In genomic region chr11:68447015-68447801, GRCh38 we compare ENCODE assay signal across 8 cellular contexts. TPM values are rescaled to one million over a fixed set of nuclear protein-coding genes. Genes with fewer than 3 reads are reported as not detected.
DNase-seq lines count a peak whose midpoint lies in the region; ATAC-seq and TF ChIP-seq lines count a peak whose summit lies in the region.

No MANE protein-coding gene starts in this region.

- H3K23ac ChIP-seq in mesenchymal stem cell (ENCODE audit: low read length in 2 of 2), result no peak overlapping the region

- no peak overlapping the region for H4K91ac ChIP-seq in mesenchymal stem cell (ENCODE audit: low read length)

- H3K4ac ChIP-seq in mesenchymal stem cell (ENCODE audit: low read depth in 1 of 2, low read length in 2 of 2), result peak overlapping the region in 1 of 2 experiments; percentile 36

- peaks cover 3% of the 10 kb centered on the region for H3K79me1 ChIP-seq in mesenchymal stem cell (replicated peaks; ENCODE audit: low read length, poor library complexity, severe bottlenecking)

- no peaks in the 10 kb centered on the region for H3K9me3 ChIP-seq in HEK293 (ENCODE audit: control insufficient read depth, insufficient read depth, low read depth, low read length)
- H3K9me3 ChIP-seq in effector memory CD4-positive, alpha-beta T cell (ENCODE audit: control insufficient read depth, low read length), result no peaks in the 10 kb centered on the region
- no peaks in the 10 kb centered on the region for H3K9me3 ChIP-seq in mesenchymal stem cell (ENCODE audit: control insufficient read depth, low read length)

- CTCF ChIA-PET in HEK293 (lab: Yijun Ruan, JAX), result interaction anchor here (0.6 to 1.1 kb wide), 3 partner anchors 13 to 190 kb away, joined by 3 read pairs; no protein-coding TSS in a partner anchor

- peak overlapping the region; percentile 39 for H3K9ac ChIP-seq in mesenchymal stem cell (ENCODE audit: low read length)

- no peak overlapping the region for H3K14ac ChIP-seq in mesenchymal stem cell (ENCODE audit: low read length in 2 of 2)

- H3K4me1 ChIP-seq in HEK293 (ENCODE audit: control insufficient read depth, insufficient read depth, low read length) (peaks cover 2% of the 10 kb centered on the region; the same call in 1 of the 2 replicates), mesenchymal stem cell (ENCODE audit: control insufficient read depth, insufficient read depth, low read depth, low read length) (peaks cover 9% of the 10 kb centered on the region)
- H3K4me1 ChIP-seq in effector memory CD4-positive, alpha-beta T cell (ENCODE audit: control insufficient read depth, insufficient read depth, low read length, poor library complexity, severe bottlenecking), result no peaks in the 10 kb centered on the region

- H3K4me2 ChIP-seq in mesenchymal stem cell (ENCODE audit: low read length, poor library complexity, severe bottlenecking), result no peak overlapping the region

- peak; percentile 76 for TF ChIP-seq CTCF in HEK293 (tag by site-specific recombination; IDR thresholded peaks at IDR 0.05)

- no peak for ATAC-seq in GM18873 (IDR thresholded peaks at IDR 0.05; ENCODE audit: low FRiP score, unreplicated experiment)

- H3K27me3 ChIP-seq in effector memory CD4-positive, alpha-beta T cell (replicated peaks; ENCODE audit: control insufficient read depth, insufficient read depth, low read length, poor library complexity, severe bottlenecking), result no peaks in the 10 kb centered on the region
- H3K27me3 ChIP-seq in mesenchymal stem cell (ENCODE audit: control insufficient read depth in 1 of 2, insufficient read depth in 1 of 2, low read length in 2 of 2), result no peaks in the 10 kb centered on the region

- H2BK5ac ChIP-seq in mesenchymal stem cell (ENCODE audit: low read depth, low read length, poor library complexity, severe bottlenecking), result no peak overlapping the region

- no peak overlapping the region for H2BK120ac ChIP-seq in mesenchymal stem cell (ENCODE audit: low read depth, low read length)

- DNase-seq in DMS114 treated with DMSO at 0.1 percent for 48 hours (lab: John Stamatoyannopoulos, UW; ENCODE audit: unreplicated experiment) (peak; percentile 94), NCI-H748 treated with DMSO at 0.1 percent for 48 hours (lab: John Stamatoyannopoulos, UW) (peak; percentile 19), mesenchymal stem cell (peak; percentile 70)
- peak; percentile 41 to 62 for DNase-seq in activated CD8-positive, alpha-beta memory T cell treated with anti-CD3 and anti-CD28 coated beads for 1 hour (ENCODE audit: extremely low read depth in 1 of 2, low read depth in 1 of 2)
- DNase-seq in effector memory CD4-positive, alpha-beta T cell, result peak; percentile 40 to 64 (median 49)
- DNase-seq in stimulated activated CD8-positive, alpha-beta memory T cell treated with anti-CD3 and anti-CD28 coated beads, Interleukin-15, amount 100 ng/mL, for 1 hour (ENCODE audit: low read depth), result peak; percentile 60

- no peak overlapping the region for H2AK5ac ChIP-seq in mesenchymal stem cell (ENCODE audit: low read length, severe bottlenecking)

- peaks cover 0 to 18% of the 10 kb centered on the region in 2 experiments; a peak in 2 of 3 replicates for H3K36me3 ChIP-seq in HEK293 (ENCODE audit: control insufficient read depth in 2 of 2, insufficient read depth in 1 of 2, low read length in 2 of 2)
- H3K36me3 ChIP-seq in effector memory CD4-positive, alpha-beta T cell (ENCODE audit: control insufficient read depth, insufficient read depth, low read length), result no peaks in the 10 kb centered on the region
- peaks cover 16 to 45% of the 10 kb centered on the region in 2 experiments for H3K36me3 ChIP-seq in mesenchymal stem cell (ENCODE audit: control insufficient read depth in 1 of 2, insufficient read depth in 2 of 2, low read depth in 1 of 2, low read length in 2 of 2)

- peak overlapping the region in 1 of 2 experiments; percentile 80 for H2BK12ac ChIP-seq in mesenchymal stem cell (ENCODE audit: low read length in 2 of 2)

- H3K4me3 ChIP-seq in HEK293 (ENCODE audit: low read depth, low read length) (no peak overlapping the region), mesenchymal stem cell (ENCODE audit: insufficient read depth in 1 of 2, low read depth in 1 of 2, low read length in 2 of 2) (no peak overlapping the region)
- H3K4me3 ChIP-seq in effector memory CD4-positive, alpha-beta T cell (ENCODE audit: insufficient read depth, low read depth, low read length, poor library complexity, severe bottlenecking), result no peak overlapping the region

- 51% methylated on average over 24 of the region's 25 CpGs for WGBS in mesenchymal stem cell

- H4K8ac ChIP-seq in mesenchymal stem cell (ENCODE audit: low read length), result peak overlapping the region; percentile 10

- H2AFZ ChIP-seq in mesenchymal stem cell (ENCODE audit: low read depth, low read length), result peak overlapping the region; percentile 32

- no peak overlapping the region for H3K27ac ChIP-seq in HEK293 (ENCODE audit: extremely low read depth, low read depth, low read length)
- no peak overlapping the region for H3K27ac ChIP-seq in effector memory CD4-positive, alpha-beta T cell (ENCODE audit: insufficient read depth, low read length, poor library complexity, severe bottlenecking)
- H3K27ac ChIP-seq in mesenchymal stem cell (ENCODE audit: low read length, poor library complexity, severe bottlenecking), result no peak overlapping the region

- no peak overlapping the region for H2BK15ac ChIP-seq in mesenchymal stem cell (ENCODE audit: low read depth, poor library complexity, severe bottlenecking)

- POLR2A ChIA-PET in HEK293 (lab: Yijun Ruan, JAX), result no interaction called here

- no peak overlapping the region for H3K18ac ChIP-seq in mesenchymal stem cell (ENCODE audit: low read depth in 1 of 2, low read length in 2 of 2)

TF ChIP-seq in HEK293, 187 proteins besides CTCF, POLR2A, EP300 and RAD21 (continues in another document):
- TF ChIP-seq ZNF146 (tag by site-specific recombination; IDR thresholded peaks at IDR 0.05) (no peak), ZNF600 (tag by site-specific recombination; IDR thresholded peaks at IDR 0.05) (peak; percentile 38; the same call in 1 of the 2 replicates), HIC1 (tag by site-specific recombination; IDR thresholded peaks at IDR 0.05) (no peak), SP7 (tag by site-specific recombination; IDR thresholded peaks at IDR 0.05) (no peak), ZBTB20 (tag by site-specific recombination; IDR thresholded peaks at IDR 0.05) (no peak), ZNF580 (tag by site-specific recombination; IDR thresholded peaks at IDR 0.05) (no peak), GLIS2 (tag by site-specific recombination; IDR thresholded peaks at IDR 0.05) (peak; percentile 32; the same call in 1 of the 2 replicates), ZIC2 (tag by site-specific recombination; IDR thresholded peaks at IDR 0.05) (0 out of 2 replicates have a peak, but pooled peaks have one; percentile 10), ZNF140 (tag by site-specific recombination; IDR thresholded peaks at IDR 0.05) (0 out of 2 replicates have a peak, but pooled peaks have one; percentile 15), ZNF433 (tag by site-specific recombination; IDR thresholded peaks at IDR 0.05; ENCODE audit: low read depth) (no peak), ZNF221 (tag by site-specific recombination; IDR thresholded peaks at IDR 0.05; ENCODE audit: borderline replicate concordance) (no peak), ZNF501 (tag by site-specific recombination; IDR thresholded peaks at IDR 0.05) (0 out of 2 replicates have a peak, but pooled peaks have one; percentile 30), KLF9 (tag by site-specific recombination; IDR thresholded peaks at IDR 0.05; ENCODE audit: low read depth) (0 out of 2 replicates have a peak, but pooled peaks have one; percentile 18), ZNF544 (tag by site-specific recombination; IDR thresholded peaks at IDR 0.05) (no peak), ZNF211 (tag by site-specific recombination; IDR thresholded peaks at IDR 0.05; ENCODE audit: low read depth) (no peak), ZBTB48 (tag by site-specific recombination; IDR thresholded peaks at IDR 0.05) (peak; percentile 61; the same call in 1 of the 2 replicates), ZEB2 (tag by site-specific recombination; IDR thresholded peaks at IDR 0.05) (0 out of 2 replicates have a peak, but pooled peaks have one; percentile 44), IKZF3 (tag by site-specific recombination; IDR thresholded peaks at IDR 0.05) (peak; percentile 48; the same call in 1 of the 2 replicates), YY2 (tag by site-specific recombination; IDR thresholded peaks at IDR 0.05) (no peak), ZFHX2 (tag by site-specific recombination; conservative IDR thresholded peaks at IDR 0.05) (peak; percentile 55; the same call in 1 of the 2 replicates), ZFP37 (tag by site-specific recombination; IDR thresholded peaks at IDR 0.05) (no peak), EGR2 (tag by site-specific recombination; IDR thresholded peaks at IDR 0.05; ENCODE audit: low read depth) (0 out of 2 replicates have a peak, but pooled peaks have one; percentile 22), ZNF133 (tag by site-specific recombination; IDR thresholded peaks at IDR 0.05) (no peak), ZNF184 (tag by site-specific recombination; IDR thresholded peaks at IDR 0.05) (no peak)

RNA-seq across cellular contexts. Expression of gene PPP6R3, which starts 13.3 kb away (rescaled TPM):
- 39.3 TPM for polyA plus RNA-seq in mesenchymal stem cell (2013, experiment 1 of 2)
- 39.5 TPM for polyA plus RNA-seq in mesenchymal stem cell (2013, experiment 2 of 2)

Comparison
In these comparisons a context has a peak if more than half of its experiments do, and no peak if none do; other contexts are left out.
1. DNase-seq: peak in every context shown above with its lines; median percentile 94 in DMS114 treated with DMSO at 0.1 percent for 48 hours; 70 in mesenchymal stem cell; 60 in stimulated activated CD8-positive, alpha-beta memory T cell treated with anti-CD3 and anti-CD28 coated beads, Interleukin-15, amount 100 ng/mL, for 1 hour; 52 in activated CD8-positive, alpha-beta memory T cell treated with anti-CD3 and anti-CD28 coated beads for 1 hour; 49 in effector memory CD4-positive, alpha-beta T cell; 19 in NCI-H748 treated with DMSO at 0.1 percent for 48 hours.